ENCODE assay signal across 8 cellular contexts in genomic region chr16:79600636-79601091, GRCh38. TPM values are rescaled to one million over a fixed set of nuclear protein-coding genes. Genes with fewer than 3 reads are reported as not detected.
DNase-seq lines count a peak whose midpoint lies in the region; ATAC-seq and TF ChIP-seq lines count a peak whose summit lies in the region.

TSS of gene MAF (minus strand) at chr16:79600737. CDS start at chr16:79599902, 835 bp downstream.

- no peaks in the 10 kb centered on the region for H3K79me2 ChIP-seq in GM23248 (ENCODE audit: insufficient read depth)

- H3K36me3 ChIP-seq in A673 (ENCODE audit: insufficient read depth, low read length, poor library complexity, severe bottlenecking) (no peaks in the 10 kb centered on the region), GM23248 (ENCODE audit: low read depth) (no peaks in the 10 kb centered on the region), kidney epithelial cell (ENCODE audit: control insufficient read depth, insufficient read depth, low read length) (no peaks in the 10 kb centered on the region)

- H3K27me3 ChIP-seq in A673 (replicated peaks; ENCODE audit: insufficient read depth, low read depth, low read length, poor library complexity) (peaks cover 75% of the 10 kb centered on the region), GM23248 (replicated peaks; ENCODE audit: insufficient read depth) (peaks cover 65% of the 10 kb centered on the region), kidney epithelial cell (ENCODE audit: control insufficient read depth, insufficient read depth, low read length) (peaks cover 6% of the 10 kb centered on the region)

- H3K4me1 ChIP-seq in A673 (ENCODE audit: insufficient read depth, low read length, poor library complexity, severe bottlenecking) (peaks cover 16% of the 10 kb centered on the region), GM23248 (ENCODE audit: insufficient read depth) (peaks cover 6% of the 10 kb centered on the region; the same call in 1 of the 2 replicates)

- intact Hi-C loops in A673 (cut with micrococcal nuclease; ENCODE audit: unreplicated experiment) = loop anchor here (10.0 kb wide), 1 partner anchor 1926 kb away; no protein-coding TSS in a partner anchor

- peak within 1 kb of the TSS; percentile 37 for H3K4me3 ChIP-seq in A673 (ENCODE audit: low read depth, low read length, poor library complexity, severe bottlenecking)
- peak within 1 kb of the TSS; percentile 65 for H3K4me3 ChIP-seq in GM23248
- H3K4me3 ChIP-seq in coronary artery = peak within 1 kb of the TSS; percentile 80
- H3K4me3 ChIP-seq in kidney epithelial cell (ENCODE audit: low read depth, low read length) = peak within 1 kb of the TSS; percentile 80

- POLR2A ChIA-PET in A673 (lab: Charles Lee; ENCODE audit: low non-redundant PET) = no interaction called here

- no peak for TF ChIP-seq CTCF in A673 (conservative IDR thresholded peaks at IDR 0.05; ENCODE audit: low read depth, low read length)
- no peak for TF ChIP-seq CTCF in coronary artery (IDR thresholded peaks at IDR 0.05)
- TF ChIP-seq CTCF in kidney epithelial cell (IDR thresholded peaks at IDR 0.05; ENCODE audit: insufficient read depth, low read length, poor library complexity, severe bottlenecking) = no peak

- CTCF ChIA-PET in A673 (lab: Charles Lee) = no interaction called here

- in situ Hi-C loops in GM23248 (cut with MboI) = no loop called here

- no peak within 1 kb of the TSS for H3K27ac ChIP-seq in A673 (ENCODE audit: low read depth, low read length, poor library complexity, severe bottlenecking)
- no peak within 1 kb of the TSS for H3K27ac ChIP-seq in GM23248
- peak within 1 kb of the TSS; percentile 93 to 96 for H3K27ac ChIP-seq in coronary artery

- H3K9me3 ChIP-seq in A673 (ENCODE audit: low read depth, low read length, poor library complexity, severe bottlenecking) = no peaks in the 10 kb centered on the region
- H3K9me3 ChIP-seq in GM23248 (ENCODE audit: low read depth) = no peaks in the 10 kb centered on the region

- H3K9ac ChIP-seq in GM23248 = no peak within 1 kb of the TSS

- no peaks in the 10 kb centered on the region for H3K9me2 ChIP-seq in GM23248 (ENCODE audit: insufficient read depth)

- DNase-seq in A673 (ENCODE audit: low spot score) (peak; percentile 79), GM23248 (peak; percentile 68), NCI-H2227 (lab: John Stamatoyannopoulos, UW; ENCODE audit: unreplicated experiment) (peak; percentile 86), coronary artery (ENCODE audit: low spot score) (peak; percentile 93), kidney epithelial cell (ENCODE audit: low read depth) (peak; percentile 75)
- DNase-seq in activated CD4-positive, alpha-beta T cell treated with anti-CD3 and anti-CD28 coated beads, Interleukin-2, amount 50 U/mL, for 4 hours = peak; percentile 84 to 86
- peak; percentile 70 to 80 for DNase-seq in stimulated activated CD4-positive, alpha-beta T cell treated with anti-CD3 and anti-CD28 coated beads, Interleukin-12 subunit alpha, Interleukin-12 subunit beta, amount 100 ng/mL, for 24 hours (ENCODE audit: low read depth in 2 of 2)

- no TSS peak for BruUV-seq in A673 (replicated peaks; lab: Mats Ljungman, UMichigan)

- H4K20me1 ChIP-seq in GM23248 (ENCODE audit: insufficient read depth) = no peaks in the 10 kb centered on the region

- H3K4me2 ChIP-seq in GM23248 (ENCODE audit: unreplicated experiment) = peak within 1 kb of the TSS; percentile 87

- WGBS in GM23248 (ENCODE audit: low coverage in 1 of 2, low lambda C conversion rate in 2 of 2, missing lambda C conversion rate in 2 of 2), 2 experiments = 1 to 2% methylated on average over 23 to 26 of the region's 26 CpGs

- no peaks in the 10 kb centered on the region for H3F3A ChIP-seq in GM23248 (ENCODE audit: insufficient read depth)

- ATAC-seq in HG02970 (IDR thresholded peaks at IDR 0.05; ENCODE audit: low FRiP score, unreplicated experiment) = no peak

- H2AFZ ChIP-seq in GM23248 = peak within 1 kb of the TSS; percentile 68

RNA-seq across cellular contexts. Expression of gene MAF, which starts in this region (rescaled TPM):
- total RNA-seq in A673 (2021) = 0.06 and 0.24 TPM in 2 replicates
- total RNA-seq in GM23248 (2014; rRNA removed; shearing (Covaris generic)) = 0.22 TPM in 1 of 2 replicates, not detected in the other
- not detected in 2 replicates for polyA plus RNA-seq in GM23248 (2016; fragmentation: Nextera tagmentation; extraction: Ambion mirVana)
- 5.0 and 10.7 TPM in 2 replicates for total RNA-seq in kidney epithelial cell

Comparison
In these comparisons a context has a peak if more than half of its experiments do, and no peak if none do; other contexts are left out.
1. Peak in DNase-seq and H3K4me3 ChIP-seq in A673; RNA of the gene not detected or under 1 TPM.
2. Peak in DNase-seq, H3K4me3 ChIP-seq and H3K4me2 ChIP-seq in GM23248; RNA of the gene not detected or under 1 TPM.
3. H3K27ac ChIP-seq: peak in coronary artery (2 of 2); none in A673 (single experiment) and GM23248 (single experiment).
4. Peak in every context shown above with its lines, with median percentiles within 50 percentile points of each other: DNase-seq and H3K4me3 ChIP-seq.